ENCODE assay signal across 40 cellular contexts in the genomic region with DNA sequence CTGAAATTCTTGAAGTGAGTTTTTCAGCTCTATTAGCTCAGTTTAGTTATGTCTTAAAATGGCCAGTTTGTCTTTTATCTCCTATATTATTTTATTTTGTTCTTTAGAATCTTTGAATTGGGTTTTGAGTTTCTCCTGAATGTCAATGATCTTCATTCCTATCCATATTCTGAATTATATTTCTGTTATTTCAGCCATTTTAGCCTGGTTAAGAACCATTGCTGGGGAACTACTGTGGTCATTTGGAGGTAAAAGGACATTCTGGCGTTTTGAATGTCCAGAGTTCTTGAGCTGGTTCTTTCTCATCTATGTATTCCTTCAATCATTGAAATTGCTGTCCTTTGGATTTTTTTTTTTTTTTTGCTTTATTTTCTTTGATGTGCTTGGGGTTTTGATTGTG.
"Had no signal": no experiment of that assay in that cellular context is flagged by ENCODE, and none has a peak within 500 bp of the region (broad histone marks: within the 10 kb centered on the region; RNA-seq: fewer than 3 reads in every experiment).

No MANE protein-coding gene starts in this region.

- H3K36me3 Mint-ChIP-seq: activated naive CD4-positive, alpha-beta T cell treated with anti-CD3 and anti-CD28 coated beads, Interleukin-2, amount 10 ng/mL, durations not matched to agents 7 days and 5 days; activated naive CD4-positive, alpha-beta T cell treated with anti-CD3 and anti-CD28 coated beads, Interleukin-2, amount 50 U/mL, for 24 hours; activated naive CD4-positive, alpha-beta T cell treated with anti-CD3 and anti-CD28 coated beads, Interleukin-2, amount 50 U/mL, for 72 hours; activated naive CD8-positive, alpha-beta T cell; activated naive CD8-positive, alpha-beta T cell treated with anti-CD3 and anti-CD28 coated beads for 36 hours; activated naive CD8-positive, alpha-beta T cell treated with anti-CD3 and anti-CD28 coated beads, Interleukin-2, amount 10 ng/mL, durations not matched to agents 7 days and 5 days; brain had no signal

- H3K27me3 ChIP-seq: adrenal gland, ascending aorta, body of pancreas, brain microvascular endothelial cell, breast epithelium, cardiac muscle cell had no signal

- DNase-seq: activated effector memory CD4-positive, alpha-beta T cell treated with anti-CD3 and anti-CD28 coated beads, Interleukin-2, amount 50 U/mL, for 16 hours; activated effector memory CD4-positive, alpha-beta T cell treated with Interleukin-2 at 50 U/mL for 16 hours; activated gamma-delta T cell; activated gamma-delta T cell treated with Interleukin-2 at 50 U/mL for 16 hours; activated naive CD4-positive, alpha-beta T cell; activated naive CD4-positive, alpha-beta T cell treated with anti-CD3 and anti-CD28 coated beads for 36 hours; activated naive CD4-positive, alpha-beta T cell treated with anti-CD3 and anti-CD28 coated beads, Interleukin-2, amount 10 ng/mL, durations not matched to agents 7 days and 5 days; activated naive CD4-positive, alpha-beta T cell treated with anti-CD3 and anti-CD28 coated beads, Interleukin-2, amount 50 U/mL, for 16 hours; activated naive CD4-positive, alpha-beta T cell treated with Interleukin-2 at 50 U/mL for 16 hours; activated naive CD8-positive, alpha-beta T cell treated with anti-CD3 and anti-CD28 coated beads for 36 hours; activated naive CD8-positive, alpha-beta T cell treated with anti-CD3 and anti-CD28 coated beads, Interleukin-2, amount 10 ng/mL, durations not matched to agents 7 days and 5 days; activated naive CD8-positive, alpha-beta T cell treated with anti-CD3 and anti-CD28 coated beads, Interleukin-2, amount 50 U/mL, for 24 hours; activated T-cell treated with anti-CD3 and anti-CD28 coated beads, Interleukin-2, amount 50 U/mL, for 1 hour; activated T-cell treated with anti-CD3 and anti-CD28 coated beads, Interleukin-2, amount 50 U/mL, for 24 hours; activated T-cell treated with anti-CD3 and anti-CD28 coated beads, Interleukin-2, amount 50 U/mL, for 4 hours; activated T-cell treated with anti-CD3 and anti-CD28 coated beads, Interleukin-2, amount 50 U/mL, for 48 hours; activated T-cell treated with anti-CD3 and anti-CD28 coated beads, Interleukin-2, amount 50 U/mL, for 72 hours; adrenal gland; amniotic stem cell; amygdala; anterior cingulate cortex; aorta; body of pancreas; brain microvascular endothelial cell; caudate nucleus; central memory CD4-positive, alpha-beta T cell; cerebellar nuclear complex had no signal

- H3K4me3 ChIP-seq: adrenal gland, ascending aorta, body of pancreas, breast epithelium, cardiac muscle cell had no signal

- H3K36me3 ChIP-seq: adrenal gland, ascending aorta, brain microvascular endothelial cell, breast epithelium, cardiac muscle cell had no signal

- FAIRE-seq: astrocyte, bronchial epithelial cell had no signal

- ATAC-seq: activated naive CD4-positive, alpha-beta T cell treated with anti-CD3 and anti-CD28 coated beads, Interleukin-2, amount 50 U/mL, for 72 hours; activated naive CD8-positive, alpha-beta T cell treated with anti-CD3 and anti-CD28 coated beads, Interleukin-2, amount 50 U/mL, for 24 hours; activated T-cell treated with anti-CD3 and anti-CD28 coated beads, Interleukin-2, amount 50 U/mL, for 4 hours; activated T-cell treated with anti-CD3 and anti-CD28 coated beads, Interleukin-2, amount 50 U/mL, for 72 hours; activated T-helper 17 cell treated with anti-CD3 and anti-CD28 coated beads, Interleukin-2, amount 50 U/mL, for 72 hours; body of pancreas had no signal

- H3K9me3 Mint-ChIP-seq: activated naive CD4-positive, alpha-beta T cell treated with anti-CD3 and anti-CD28 coated beads, Interleukin-2, amount 10 ng/mL, durations not matched to agents 7 days and 5 days; activated naive CD8-positive, alpha-beta T cell treated with anti-CD3 and anti-CD28 coated beads, Interleukin-2, amount 10 ng/mL, durations not matched to agents 7 days and 5 days; activated T-helper 1 cell treated with anti-CD3 and anti-CD28 coated beads, Interleukin-12 subunit alpha, Interleukin-12 subunit beta, Interleukin-2, Interleukin-4 antibody, amounts not matched to agents 30 ng/mL and 10 ng/mL and 1 ng/mL, durations not matched to agents 14 hours and 24 hours and 36 hours; activated T-helper 17 cell treated with anti-CD3 and anti-CD28 coated beads, Interleukin-2, amount 50 U/mL, for 72 hours; activated T-helper 2 cell treated with anti-CD3 and anti-CD28 coated beads, Interferon-gamma antibody, Interleukin-2, Interleukin-4, amounts not matched to agents 10 μg/mL and 5 μg/mL and 100 μg/mL, durations not matched to agents 14 hours and 24 hours and 36 hours had no signal

- H3K4me1 ChIP-seq: adrenal gland, ascending aorta, body of pancreas, breast epithelium had no signal

- H3K27ac Mint-ChIP-seq: activated naive CD4-positive, alpha-beta T cell treated with anti-CD3 and anti-CD28 coated beads for 36 hours; activated naive CD4-positive, alpha-beta T cell treated with anti-CD3 and anti-CD28 coated beads, Interleukin-2, amount 10 ng/mL, durations not matched to agents 7 days and 5 days; activated naive CD4-positive, alpha-beta T cell treated with anti-CD3 and anti-CD28 coated beads, Interleukin-2, amount 50 U/mL, for 24 hours; activated naive CD4-positive, alpha-beta T cell treated with anti-CD3 and anti-CD28 coated beads, Interleukin-2, amount 50 U/mL, for 72 hours; activated naive CD8-positive, alpha-beta T cell; activated naive CD8-positive, alpha-beta T cell treated with anti-CD3 and anti-CD28 coated beads for 36 hours; activated naive CD8-positive, alpha-beta T cell treated with anti-CD3 and anti-CD28 coated beads, Interleukin-2, amount 10 ng/mL, durations not matched to agents 7 days and 5 days; activated naive CD8-positive, alpha-beta T cell treated with anti-CD3 and anti-CD28 coated beads, Interleukin-2, amount 50 U/mL, for 24 hours; activated T-cell treated with anti-CD3 and anti-CD28 coated beads, Interleukin-2, amount 50 U/mL, for 24 hours; activated T-cell treated with anti-CD3 and anti-CD28 coated beads, Interleukin-2, amount 50 U/mL, for 72 hours; activated T-helper 1 cell treated with anti-CD3 and anti-CD28 coated beads, Interleukin-12 subunit alpha, Interleukin-12 subunit beta, Interleukin-2, Interleukin-4 antibody, amounts not matched to agents 30 ng/mL and 10 ng/mL and 1 ng/mL, durations not matched to agents 14 hours and 24 hours and 36 hours; activated T-helper 17 cell treated with anti-CD3 and anti-CD28 coated beads, Interleukin-2, amount 50 U/mL, for 72 hours; activated T-helper 2 cell treated with anti-CD3 and anti-CD28 coated beads, Interferon-gamma antibody, Interleukin-2, Interleukin-4, amounts not matched to agents 10 μg/mL and 5 μg/mL and 100 μg/mL, durations not matched to agents 14 hours and 24 hours and 36 hours; brain had no signal

- H3K27ac ChIP-seq: adrenal gland, ascending aorta, body of pancreas, brain microvascular endothelial cell, breast epithelium, cardiac muscle cell had no signal

- H3K27me3 Mint-ChIP-seq: activated naive CD4-positive, alpha-beta T cell treated with anti-CD3 and anti-CD28 coated beads, Interleukin-2, amount 10 ng/mL, durations not matched to agents 7 days and 5 days had no signal

- H3K4me3 Mint-ChIP-seq: activated naive CD4-positive, alpha-beta T cell treated with anti-CD3 and anti-CD28 coated beads for 36 hours; activated naive CD4-positive, alpha-beta T cell treated with anti-CD3 and anti-CD28 coated beads, Interleukin-2, amount 10 ng/mL, durations not matched to agents 7 days and 5 days; activated naive CD4-positive, alpha-beta T cell treated with anti-CD3 and anti-CD28 coated beads, Interleukin-2, amount 50 U/mL, for 24 hours; activated naive CD8-positive, alpha-beta T cell; activated naive CD8-positive, alpha-beta T cell treated with anti-CD3 and anti-CD28 coated beads for 36 hours; activated naive CD8-positive, alpha-beta T cell treated with anti-CD3 and anti-CD28 coated beads, Interleukin-2, amount 10 ng/mL, durations not matched to agents 7 days and 5 days; activated naive CD8-positive, alpha-beta T cell treated with anti-CD3 and anti-CD28 coated beads, Interleukin-2, amount 50 U/mL, for 24 hours; activated T-cell treated with anti-CD3 and anti-CD28 coated beads, Interleukin-2, amount 50 U/mL, for 24 hours; activated T-cell treated with anti-CD3 and anti-CD28 coated beads, Interleukin-2, amount 50 U/mL, for 4 hours; activated T-cell treated with anti-CD3 and anti-CD28 coated beads, Interleukin-2, amount 50 U/mL, for 72 hours; activated T-helper 1 cell treated with anti-CD3 and anti-CD28 coated beads, Interleukin-12 subunit alpha, Interleukin-12 subunit beta, Interleukin-2, Interleukin-4 antibody, amounts not matched to agents 30 ng/mL and 10 ng/mL and 1 ng/mL, durations not matched to agents 14 hours and 24 hours and 36 hours; activated T-helper 17 cell treated with anti-CD3 and anti-CD28 coated beads, Interleukin-2, amount 50 U/mL, for 72 hours; brain; central memory CD8-positive, alpha-beta T cell had no signal

- H3K4me1 Mint-ChIP-seq: activated naive CD4-positive, alpha-beta T cell treated with anti-CD3 and anti-CD28 coated beads, Interleukin-2, amount 10 ng/mL, durations not matched to agents 7 days and 5 days; activated naive CD4-positive, alpha-beta T cell treated with anti-CD3 and anti-CD28 coated beads, Interleukin-2, amount 50 U/mL, for 24 hours; activated naive CD8-positive, alpha-beta T cell treated with anti-CD3 and anti-CD28 coated beads for 36 hours; activated naive CD8-positive, alpha-beta T cell treated with anti-CD3 and anti-CD28 coated beads, Interleukin-2, amount 10 ng/mL, durations not matched to agents 7 days and 5 days; activated naive CD8-positive, alpha-beta T cell treated with anti-CD3 and anti-CD28 coated beads, Interleukin-2, amount 50 U/mL, for 24 hours; activated T-helper 17 cell treated with anti-CD3 and anti-CD28 coated beads, Interleukin-2, amount 50 U/mL, for 72 hours; brain; central memory CD8-positive, alpha-beta T cell had no signal

- H3K9me3 ChIP-seq: adrenal gland had no signal
